ENCODE assay signal across 26 cellular contexts in the genomic region with DNA sequence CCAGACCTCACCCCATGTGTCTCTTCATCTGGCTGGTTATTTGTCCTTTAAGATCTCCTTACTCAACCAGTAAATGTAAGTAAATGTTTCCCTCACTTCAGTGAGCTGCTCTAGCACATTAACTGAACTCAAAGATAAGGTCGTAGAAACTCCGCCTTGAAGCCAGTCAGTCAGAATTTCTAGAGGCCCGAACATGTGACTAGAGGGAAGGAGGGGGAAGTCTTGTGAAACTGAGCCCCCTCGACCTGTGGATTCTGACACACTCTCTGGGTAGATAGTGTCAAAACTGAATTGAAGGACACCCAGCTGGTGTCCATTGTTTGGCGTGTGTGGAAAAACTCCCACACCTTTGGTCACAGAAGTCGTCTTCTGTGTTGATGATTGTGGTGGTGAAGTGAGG.
DNase-seq lines count a peak whose midpoint lies in the region; ATAC-seq and TF ChIP-seq lines count a peak whose summit lies in the region.
"Had no signal": no experiment of that assay in that cellular context is flagged by ENCODE, and none has a peak within 500 bp of the region (broad histone marks: within the 10 kb centered on the region; RNA-seq: fewer than 3 reads in every experiment).

No MANE protein-coding gene starts in this region.

- no peak overlapping the region for H3K18ac ChIP-seq in mesendoderm (ENCODE audit: low read length)

- H3K27me3 ChIP-seq in right atrium auricular region (no peaks in the 10 kb centered on the region), esophagus muscularis mucosa (no peaks in the 10 kb centered on the region), mesendoderm (ENCODE audit: insufficient read depth, low read length, poor library complexity) (no peaks in the 10 kb centered on the region)
- H3K27me3 ChIP-seq: BLaER1 treated with 17β-estradiol and CSF1 and Interleukin-3, amounts not matched to agents 10 nM and 100 nM; SJCRH30 had no signal

- WGBS in esophagus muscularis mucosa, result 76% methylated on average over 6 of the region's 6 CpGs
- no CpG with 5 or more reads among the region's 6 CpGs for WGBS in mesendoderm (ENCODE audit: extremely low coverage, insufficient coverage, low lambda C conversion rate)

- peaks cover 0 to 14% of the 10 kb centered on the region in 2 donors for H3K9me3 ChIP-seq in right atrium auricular region
- H3K9me3 ChIP-seq in esophagus muscularis mucosa, result no peaks in the 10 kb centered on the region
- H3K9me3 ChIP-seq: HAP-1, SJCRH30 had no signal

- H3K36me3 ChIP-seq in right atrium auricular region, result no peaks in the 10 kb centered on the region
- no peaks in the 10 kb centered on the region for H3K36me3 ChIP-seq in esophagus muscularis mucosa
- no peaks in the 10 kb centered on the region for H3K36me3 ChIP-seq in mesendoderm (ENCODE audit: control insufficient read depth, insufficient read depth, low read length)
- H3K36me3 ChIP-seq: BLaER1 treated with 17β-estradiol and CSF1 and Interleukin-3, amounts not matched to agents 10 nM and 100 nM; HAP-1; SJCRH30 had no signal

- no peak overlapping the region for H4K5ac ChIP-seq in mesendoderm (ENCODE audit: low read length)

- no peak overlapping the region for H2AK5ac ChIP-seq in mesendoderm (ENCODE audit: low read length)

- H3K4me3 ChIP-seq in right atrium auricular region, result peak overlapping the region; percentile 33 to 46
- H3K4me3 ChIP-seq in esophagus muscularis mucosa, result no peak overlapping the region
- no peak overlapping the region for H3K4me3 ChIP-seq in mesendoderm (ENCODE audit: low read length)
- H3K4me3 ChIP-seq: BLaER1 treated with 17β-estradiol and CSF1 and Interleukin-3, amounts not matched to agents 10 nM and 100 nM; GM12878; HAP-1; PC-9; SJCRH30 had no signal

- no peak overlapping the region for H2BK120ac ChIP-seq in mesendoderm (ENCODE audit: low read depth, low read length)

- DNase-seq in Right ventricle myocardium inferior (ENCODE audit: missing footprints), result no peak
- DNase-seq in cardiac septum (ENCODE audit: low spot score), result no peak
- DNase-seq in Right ventricle myocardium superior, result no peak
- no peak for DNase-seq in right atrium auricular region (ENCODE audit: low spot score)
- no peak for DNase-seq in esophagus muscularis mucosa (ENCODE audit: extremely low spot score)
- DNase-seq in effector CD8-positive, alpha-beta T cell (lab: John Stamatoyannopoulos, UW), result no peak
- DNase-seq in mesendoderm, result no peak
- no peak for DNase-seq in left lobe of liver (ENCODE audit: low spot score)
- DNase-seq: ACHN; CD8-positive, alpha-beta T cell; DND-41; Karpas-422; MV-4-11; NCI-H1105 treated with DMSO at 0.1 percent for 48 hours; NCI-H1694 treated with DMSO at 0.1 percent for 48 hours; NCI-H2081 treated with DMSO at 0.1 percent for 48 hours; NCI-H2171 treated with DMSO at 0.1 percent for 48 hours; NCI-H446; NCI-H526; PC-9; SJCRH30 had no signal

- ATAC-seq in Right ventricle myocardium inferior, result peak; percentile 91
- ATAC-seq in Right ventricle myocardium superior (ENCODE audit: poor library complexity), result peak; percentile 89
- no peak for ATAC-seq in left lobe of liver
- ATAC-seq: CD8-positive, alpha-beta T cell; GM12878 had no signal

- no peaks in the 10 kb centered on the region for H3K79me2 ChIP-seq in mesendoderm (ENCODE audit: control insufficient read depth, insufficient read depth, low read length)

- no peak overlapping the region for H3K56ac ChIP-seq in mesendoderm (ENCODE audit: low read length)

- no peak overlapping the region for H3K4me2 ChIP-seq in mesendoderm (ENCODE audit: low read length)
- H3K4me2 ChIP-seq: BLaER1 treated with 17β-estradiol and CSF1 and Interleukin-3, amounts not matched to agents 10 nM and 100 nM; PC-9 had no signal

- no peak overlapping the region for H3K9ac ChIP-seq in mesendoderm (ENCODE audit: low read length)
- H3K9ac ChIP-seq: BLaER1 treated with 17β-estradiol and CSF1 and Interleukin-3, amounts not matched to agents 10 nM and 100 nM had no signal

- no peak overlapping the region for H2BK15ac ChIP-seq in mesendoderm (replicated peaks; ENCODE audit: low read depth)

- H3K79me1 ChIP-seq in mesendoderm (ENCODE audit: low read length), result no peaks in the 10 kb centered on the region

- H2BK5ac ChIP-seq in mesendoderm (ENCODE audit: low read length), result no peak overlapping the region

- no peak for TF ChIP-seq CTCF in right atrium auricular region (IDR thresholded peaks at IDR 0.05)
- no peak for TF ChIP-seq CTCF in esophagus muscularis mucosa (IDR thresholded peaks at IDR 0.05)

- H3K27ac ChIP-seq in right atrium auricular region (peak overlapping the region; percentile 65 to 86), esophagus muscularis mucosa (replicated peaks in 1 of 4) (no peak overlapping the region), mesendoderm (ENCODE audit: low read depth, low read length) (no peak overlapping the region)
- H3K27ac ChIP-seq: 22Rv1; BLaER1 treated with 17β-estradiol and CSF1 and Interleukin-3, amounts not matched to agents 10 nM and 100 nM; PC-9; RWPE1; SJCRH30 had no signal

- H4K8ac ChIP-seq in mesendoderm (ENCODE audit: low read depth, low read length), result no peak overlapping the region

- H3K4ac ChIP-seq in mesendoderm (ENCODE audit: low read depth, low read length), result no peak overlapping the region

- no peak for TF ChIP-seq POLR2A in esophagus muscularis mucosa (IDR thresholded peaks at IDR 0.05; ENCODE audit: low read depth)

- TF ChIP-seq EP300 in esophagus muscularis mucosa (IDR thresholded peaks at IDR 0.05), result no peak

- H3K4me1 ChIP-seq in right atrium auricular region (no peaks in the 10 kb centered on the region), esophagus muscularis mucosa (no peaks in the 10 kb centered on the region), mesendoderm (ENCODE audit: control insufficient read depth, low read depth, low read length) (no peaks in the 10 kb centered on the region)
- H3K4me1 ChIP-seq: BLaER1 treated with 17β-estradiol and CSF1 and Interleukin-3, amounts not matched to agents 10 nM and 100 nM; SJCRH30 had no signal

- intact Hi-C loops in Right ventricle myocardium inferior (cut with DNase I) (loop anchor here (10.0 kb wide), 2 partner anchors 91 to 589 kb away; no protein-coding TSS in a partner anchor), cardiac septum (cut with DNase I) (loop anchor here (10.0 kb wide), 2 partner anchors 271 to 589 kb away; no protein-coding TSS in a partner anchor), Right ventricle myocardium superior (cut with DNase I) (no loop called here), esophagus muscularis mucosa (cut with DNase I) (no loop called here)

- H3K23ac ChIP-seq in mesendoderm (ENCODE audit: low read length), result no peak overlapping the region

Comparison
In these comparisons a context has a peak if more than half of its experiments do, and no peak if none do; other contexts are left out.
1. intact Hi-C loops: an anchor here in Right ventricle myocardium inferior (10.0 kb wide) and cardiac septum (10.0 kb wide); none called in Right ventricle myocardium superior and esophagus muscularis mucosa.
2. H3K27ac ChIP-seq: peak in right atrium auricular region (2 of 2); none in esophagus muscularis mucosa (0 of 4) and mesendoderm (single experiment).
3. H3K4me3 ChIP-seq: peak in right atrium auricular region (2 of 2); none in esophagus muscularis mucosa (0 of 4) and mesendoderm (single experiment).